ENCODE assay signal across 28 cellular contexts in the genomic region with DNA sequence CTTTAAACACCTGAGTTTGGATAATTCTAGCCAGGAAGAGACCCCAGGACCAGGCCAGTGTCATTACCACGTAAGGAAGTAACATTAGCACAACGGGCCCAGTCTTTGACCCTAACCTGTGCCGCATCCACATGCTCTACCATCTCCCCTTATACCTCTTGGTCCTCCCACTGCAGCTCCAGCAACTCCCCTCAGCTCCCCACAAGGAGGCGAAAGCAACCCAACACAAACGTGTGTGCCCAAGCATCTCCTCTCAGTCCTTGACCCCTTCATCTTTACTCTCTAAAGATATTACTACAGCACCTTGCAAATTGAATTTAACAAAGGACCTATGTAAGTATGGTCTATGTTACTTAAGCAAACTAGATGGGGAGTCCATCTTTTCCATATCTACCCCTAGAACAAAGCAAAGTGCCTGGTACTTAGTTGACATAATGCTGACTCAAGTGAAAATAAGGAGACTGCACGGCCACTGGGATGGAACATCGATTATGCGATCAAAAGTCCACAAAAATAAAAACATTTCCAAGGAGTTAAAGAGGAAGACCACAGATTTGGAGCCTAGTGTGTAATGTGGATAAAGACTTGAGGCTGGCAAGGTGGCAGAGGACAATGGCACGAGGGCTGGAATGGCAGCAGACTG.
DNase-seq lines count a peak whose midpoint lies in the region; ATAC-seq and TF ChIP-seq lines count a peak whose summit lies in the region.
"Had no signal": no experiment of that assay in that cellular context is flagged by ENCODE, and none has a peak within 500 bp of the region (broad histone marks: within the 10 kb centered on the region; RNA-seq: fewer than 3 reads in every experiment).

No MANE protein-coding gene starts in this region.

- H3K27me3 ChIP-seq in BE2C: no peaks in the 10 kb centered on the region
- no peaks in the 10 kb centered on the region for H3K27me3 ChIP-seq in IMR-90 (ENCODE audit: control insufficient read depth, insufficient read depth, low read length)
- H3K27me3 ChIP-seq in muscle layer of colon (ENCODE audit: control insufficient read depth in 1 of 2, insufficient read depth in 2 of 2, low read length in 2 of 2): no peaks in the 10 kb centered on the region
- H3K27me3 ChIP-seq: spleen, tibial nerve had no signal

- no peak overlapping the region for H2AFZ ChIP-seq in IMR-90 (replicated peaks; ENCODE audit: low read length, poor library complexity)

- H3K4me3 Mint-ChIP-seq in endothelial cell (ENCODE audit: unreplicated experiment): no peak overlapping the region
- H3K4me3 Mint-ChIP-seq: activated T-cell treated with anti-CD3 and anti-CD28 coated beads, Interleukin-2, amount 50 U/mL, for 4 hours; stimulated activated naive CD8-positive, alpha-beta T cell treated with anti-CD3 and anti-CD28 coated beads, Interleukin-15, Interleukin-2, amounts not matched to agents 100 ng/mL and 50 ng/mL, for 24 hours had no signal

- POLR2A ChIA-PET in IMR-90 (lab: Charles Lee; ENCODE audit: unreplicated experiment): no interaction called here

- no peak overlapping the region for H3K56ac ChIP-seq in IMR-90 (ENCODE audit: extremely low read depth, insufficient read depth, low read length)

- CTCF ChIA-PET in IMR-90 (lab: Yijun Ruan, JAX): no interaction called here

- no peak overlapping the region for H3K27ac ChIP-seq in IMR-90 (ENCODE audit: insufficient read depth, low read length)
- peak overlapping the region; percentile 55 for H3K27ac ChIP-seq in muscle layer of colon (ENCODE audit: low read depth, low read length)
- H3K27ac ChIP-seq: epithelial cell of prostate, lower lobe of right lung, spleen, tibial nerve had no signal

- 0 out of 2 replicates have a peak overlapping the region, but pooled peaks have one; percentile 13 for H3K23ac ChIP-seq in IMR-90 (ENCODE audit: low read depth, low read length)

- H3K27ac Mint-ChIP-seq in endothelial cell (ENCODE audit: unreplicated experiment): no peak overlapping the region
- H3K27ac Mint-ChIP-seq: stimulated activated naive CD8-positive, alpha-beta T cell treated with anti-CD3 and anti-CD28 coated beads, Interleukin-15, Interleukin-2, amounts not matched to agents 100 ng/mL and 50 ng/mL, for 24 hours had no signal

- DNase-seq in BE2C: no peak
- DNase-seq in IMR-90: no peak
- peak; percentile 12 for DNase-seq in endothelial cell (ENCODE audit: low spot score)
- no peak for DNase-seq in Right ventricle myocardium inferior (ENCODE audit: missing footprints)
- DNase-seq in amniotic stem cell (lab: John Stamatoyannopoulos, UW): no peak
- DNase-seq: activated CD4-positive, alpha-beta T cell treated with anti-CD3 and anti-CD28 coated beads for 4 hours; activated naive CD4-positive, alpha-beta T cell treated with Interleukin-2 at 50 U/mL for 16 hours; activated T-cell treated with anti-CD3 and anti-CD28 coated beads, Interleukin-2, amount 50 U/mL, for 4 hours; C1 segment of cervical spinal cord; EL; GOT3; hippocampal formation; KG1; lower lobe of right lung; NCI-H187; NCI-H345; NCI-H774; nucleus accumbens; OCI-M1; SHP77; spleen; stimulated activated CD4-positive, alpha-beta T cell treated with anti-CD3 and anti-CD28 coated beads, Interleukin-4, amount 100 ng/mL, for 24 hours had no signal

- peak overlapping the region; percentile 54 for H3K4ac ChIP-seq in IMR-90 (ENCODE audit: low read depth, low read length)

- H3K9me1 ChIP-seq in IMR-90 (ENCODE audit: insufficient read depth, low read length): peaks cover 12% of the 10 kb centered on the region

- H3K79me1 ChIP-seq in IMR-90 (ENCODE audit: low read depth in 1 of 2, low read length in 2 of 2): peaks cover 26 to 61% of the 10 kb centered on the region in 2 experiments

- peak overlapping the region in 1 of 2 experiments; percentile 35; a peak in 1 of 4 replicates for H4K8ac ChIP-seq in IMR-90 (ENCODE audit: low read depth in 2 of 2, low read length in 2 of 2)

- 0 out of 3 replicates have a peak overlapping the region, but pooled peaks have one; percentile 45 for H2BK15ac ChIP-seq in IMR-90 (ENCODE audit: low read depth, low read length)

- dilution Hi-C loops in IMR-90 (cut with HindIII; ENCODE audit: low sequenced_read_pairs, unreplicated experiment): no loop called here

- H3K9me3 ChIP-seq in BE2C (no peaks in the 10 kb centered on the region), IMR-90 (ENCODE audit: control insufficient read depth, insufficient read depth, low read length) (no peaks in the 10 kb centered on the region), muscle layer of colon (ENCODE audit: low read length) (no peaks in the 10 kb centered on the region)
- H3K9me3 ChIP-seq: lower lobe of right lung, spleen, tibial nerve had no signal

- TF ChIP-seq CTCF in BE2C (IDR thresholded peaks at IDR 0.05; ENCODE audit: low read depth, low read length): peak; percentile 29
- TF ChIP-seq CTCF in IMR-90 (conservative IDR thresholded peaks at IDR 0.05; ENCODE audit: low read depth, low read length): no peak
- no peak for TF ChIP-seq CTCF in endothelial cell (IDR thresholded peaks at IDR 0.05; ENCODE audit: unreplicated experiment)

- peaks cover 12% of the 10 kb centered on the region for H3K4me1 ChIP-seq in BE2C
- peaks cover 17% of the 10 kb centered on the region for H3K4me1 ChIP-seq in IMR-90 (ENCODE audit: control insufficient read depth, insufficient read depth, low read length)
- H3K4me1 ChIP-seq in muscle layer of colon (ENCODE audit: insufficient read depth, low read length): peaks cover 82% of the 10 kb centered on the region

- H2BK20ac ChIP-seq in IMR-90 (ENCODE audit: low read depth, low read length): peak overlapping the region; percentile 29; the same call in 1 of the 2 replicates

- no peaks in the 10 kb centered on the region for H3K36me3 Mint-ChIP-seq in endothelial cell (ENCODE audit: low read depth, unreplicated experiment)

- no peak overlapping the region for H2AK9ac ChIP-seq in IMR-90 (replicated peaks; ENCODE audit: low read depth, low read length, poor library complexity)

- H3K4me1 Mint-ChIP-seq in endothelial cell (ENCODE audit: unreplicated experiment): no peaks in the 10 kb centered on the region

- peaks cover 5% of the 10 kb centered on the region; the same call in 1 of the 2 replicates for H3K36me3 ChIP-seq in BE2C
- H3K36me3 ChIP-seq in IMR-90 (ENCODE audit: control insufficient read depth, insufficient read depth, low read length): peaks cover 2% of the 10 kb centered on the region; the same call in 1 of the 2 replicates
- H3K36me3 ChIP-seq in muscle layer of colon (ENCODE audit: insufficient read depth, low read length): no peaks in the 10 kb centered on the region
- H3K36me3 ChIP-seq: lower lobe of right lung, spleen, tibial nerve had no signal

- no peak overlapping the region for H3K4me3 ChIP-seq in BE2C (ENCODE audit: low read depth, low read length)
- H3K4me3 ChIP-seq in IMR-90 (ENCODE audit: insufficient read depth, low read depth, low read length): no peak overlapping the region
- no peak overlapping the region for H3K4me3 ChIP-seq in muscle layer of colon (ENCODE audit: low read depth in 1 of 2, low read length in 2 of 2)
- H3K4me3 ChIP-seq: lower lobe of right lung, spleen, tibial nerve had no signal

- peak overlapping the region; percentile 43; the same call in 1 of the 2 replicates for H2AK5ac ChIP-seq in IMR-90 (ENCODE audit: low read depth, low read length)

- H4K20me1 ChIP-seq in IMR-90 (ENCODE audit: insufficient read depth, low read length): no peaks in the 10 kb centered on the region; the same call in 1 of the 2 replicates

- no peak overlapping the region; the same call in none of the 2 replicates for H4K91ac ChIP-seq in IMR-90 (ENCODE audit: insufficient read depth, low read depth, low read length)

- no peak overlapping the region for H3K4me2 ChIP-seq in IMR-90 (ENCODE audit: low read depth, low read length)

- H3K14ac ChIP-seq in IMR-90 (replicated peaks; ENCODE audit: low read depth, low read length): peak overlapping the region; percentile 23; the same call in 1 of the 2 replicates

- no peak for TF ChIP-seq RAD21 in IMR-90 (IDR thresholded peaks at IDR 0.05; ENCODE audit: low read length)

- H3K9ac ChIP-seq in IMR-90 (ENCODE audit: low read depth, low read length): no peak overlapping the region
- no peak overlapping the region for H3K9ac ChIP-seq in muscle layer of colon (ENCODE audit: low read length)

- peaks cover 1% of the 10 kb centered on the region for H3K27me3 Mint-ChIP-seq in endothelial cell (ENCODE audit: unreplicated experiment)
- H3K27me3 Mint-ChIP-seq: stimulated activated naive CD8-positive, alpha-beta T cell treated with anti-CD3 and anti-CD28 coated beads, Interleukin-15, Interleukin-2, amounts not matched to agents 100 ng/mL and 50 ng/mL, for 24 hours had no signal

- H3K9me3 Mint-ChIP-seq in endothelial cell (ENCODE audit: unreplicated experiment): no peaks in the 10 kb centered on the region
- H3K9me3 Mint-ChIP-seq: activated T-cell treated with anti-CD3 and anti-CD28 coated beads, Interleukin-2, amount 50 U/mL, for 4 hours; stimulated activated naive CD8-positive, alpha-beta T cell treated with anti-CD3 and anti-CD28 coated beads, Interleukin-15, Interleukin-2, amounts not matched to agents 100 ng/mL and 50 ng/mL, for 24 hours had no signal

- H2BK5ac ChIP-seq in IMR-90 (ENCODE audit: low read depth, low read length, poor library complexity, severe bottlenecking): no peak overlapping the region

- in situ Hi-C loops in IMR-90 (cut with MboI; ENCODE audit: low sequenced_read_pairs): no loop called here

- intact Hi-C loops in IMR-90 (cut with micrococcal nuclease): no loop called here
- intact Hi-C loops in Right ventricle myocardium inferior (cut with DNase I): no loop called here

- no peak overlapping the region for H4K5ac ChIP-seq in IMR-90 (ENCODE audit: low read depth, low read length)

- H3K18ac ChIP-seq in IMR-90 (ENCODE audit: low read depth, low read length): peak overlapping the region; percentile 14; the same call in 1 of the 2 replicates

- no peak for ATAC-seq in IMR-90 (ENCODE audit: low read depth)
- ATAC-seq in HG03439 (IDR thresholded peaks at IDR 0.05; ENCODE audit: unreplicated experiment): no peak
- no peak for ATAC-seq in HG03135 (IDR thresholded peaks at IDR 0.05; ENCODE audit: unreplicated experiment)
- ATAC-seq in Right ventricle myocardium inferior: no peak
- ATAC-seq: activated T-cell treated with anti-CD3 and anti-CD28 coated beads, Interleukin-2, amount 50 U/mL, for 4 hours; lower lobe of right lung had no signal

- H2BK120ac ChIP-seq in IMR-90 (ENCODE audit: low read depth, low read length): no peak overlapping the region

- no peak for TF ChIP-seq POLR2A in IMR-90 (IDR thresholded peaks at IDR 0.05; ENCODE audit: low read depth, low read length)

- WGBS in IMR-90 (ENCODE audit: extremely low coverage in 2 of 2, insufficient read length in 1 of 2), 2 experiments: 100% methylated on average over 1 of the region's 9 CpGs; no CpG with 5 or more reads in 1 of the 2 experiments

- BruUV-seq in IMR-90 (replicated peaks; lab: Mats Ljungman, UMichigan): no TSS peak

TF ChIP-seq in IMR-90, 13 proteins besides CTCF, POLR2A, EP300 and RAD21:
- TF ChIP-seq SMC3 (IDR thresholded peaks at IDR 0.05; ENCODE audit: low read depth, low read length): no peak
- peak; percentile 91 for TF ChIP-seq MAFK (IDR thresholded peaks at IDR 0.05; ENCODE audit: low read depth, low read length)
TF ChIP-seq in IMR-90: peak in this region for 1.
